Comparison of ENCODE assay signal across 10 cellular contexts in genomic region chr10:77887631-77888355, GRCh38. TPM values are rescaled to one million over a fixed set of nuclear protein-coding genes. Genes with fewer than 3 reads are reported as not detected.
DNase-seq lines count a peak whose midpoint lies in the region; ATAC-seq and TF ChIP-seq lines count a peak whose summit lies in the region.
"Had no signal": no experiment of that assay in that cellular context is flagged by ENCODE, and none has a peak within 500 bp of the region (broad histone marks: within the 10 kb centered on the region; RNA-seq: fewer than 3 reads in every experiment).

No MANE protein-coding gene starts in this region.

- H3K36me3 ChIP-seq in SK-N-MC (ENCODE audit: insufficient read depth, low read length) (no peaks in the 10 kb centered on the region), ovary (no peaks in the 10 kb centered on the region)

- H3K27ac ChIP-seq in SK-N-MC (peak overlapping the region; percentile 57), ovary (peak overlapping the region; percentile 15 to 58)

- ATAC-seq in GM21717 (IDR thresholded peaks at IDR 0.05; ENCODE audit: unreplicated experiment), result no peak

- peak overlapping the region; percentile 34 for H3K4me3 ChIP-seq in AG10803 (ENCODE audit: low read length)
- H3K4me3 ChIP-seq in SK-N-MC, result peak overlapping the region; percentile 69
- H3K4me3 ChIP-seq in ovary, result peak overlapping the region; percentile 21

- peak overlapping the region; percentile 41 for H3K9ac ChIP-seq in SK-N-MC (ENCODE audit: insufficient read length)

- TF ChIP-seq POLR2A in ovary (IDR thresholded peaks at IDR 0.05), result no peak

- H3K27me3 ChIP-seq in ovary, result no peaks in the 10 kb centered on the region

- no peaks in the 10 kb centered on the region for H3K9me3 ChIP-seq in SK-N-MC (ENCODE audit: low read depth, low read length)
- H3K9me3 ChIP-seq in ovary, result no peaks in the 10 kb centered on the region

- H3K4me1 ChIP-seq in ovary (ENCODE audit: insufficient read depth), result peaks cover 41% of the 10 kb centered on the region

- 7 to 14% (median 12%) methylated on average over 11 of the region's 11 CpGs for WGBS in ovary, 3 donors

- DNase-seq in AG10803 (ENCODE audit: low read depth), result peak; percentile 28
- no peak for DNase-seq in SK-N-MC (ENCODE audit: low read depth, low spot score)
- DNase-seq in globus pallidus (ENCODE audit: low spot score), result peak; percentile 42
- DNase-seq in ovary, result peak in 1 of 5 donors; percentile 30
- no peak for DNase-seq in NK-92 treated with Interleukin-12 subunit alpha and Interleukin-12 subunit beta, amount 100 ng/mL, for 24 hours (lab: John Stamatoyannopoulos, UW)
- no peak for DNase-seq in H4 (ENCODE audit: low spot score)
- DNase-seq in hippocampal formation (lab: John Stamatoyannopoulos, UW), result no peak
- DNase-seq: CD8-positive, alpha-beta memory T cell; NCI-H2171 treated with DMSO at 0.1 percent for 48 hours had no signal

- no peak for TF ChIP-seq EP300 in ovary (IDR thresholded peaks at IDR 0.05)

- TF ChIP-seq CTCF in AG10803 (conservative IDR thresholded peaks at IDR 0.05; ENCODE audit: low read length), result no peak
- TF ChIP-seq CTCF in ovary (IDR thresholded peaks at IDR 0.05), result no peak

- intact Hi-C loops in ovary (cut with DNase I), result no loop called here

RNA-seq across cellular contexts. Expression of gene DLG5, which starts 38.8 kb away (rescaled TPM):
- 10 to 100 TPM; 30.5 to 71.9 (median 45.5) TPM for total RNA-seq in ovary
- polyA plus RNA-seq in ovary, result 10 to 100 TPM; 29.1 to 36.4 TPM
- total RNA-seq in H4 (2014; rRNA removed; shearing (Covaris generic)), result 14.0 and 16.8 TPM in 2 replicates

Comparison
In these comparisons a context has a peak if more than half of its experiments do, and no peak if none do; other contexts are left out.
1. DNase-seq: peak in AG10803 (single experiment) and globus pallidus (single experiment); none in SK-N-MC (single experiment), NK-92 treated with Interleukin-12 subunit alpha and Interleukin-12 subunit beta, amount 100 ng/mL, for 24 hours (single experiment), H4 (single experiment) and hippocampal formation (0 of 2).
2. Peak in every context shown above with its lines, with median percentiles within 50 percentile points of each other: H3K4me3 ChIP-seq.